ENCODE assay signal across 8 cellular contexts in genomic region chr2:226836548-226836885, GRCh38. TPM values are rescaled to one million over a fixed set of nuclear protein-coding genes. Genes with fewer than 3 reads are reported as not detected.
DNase-seq lines count a peak whose midpoint lies in the region; ATAC-seq and TF ChIP-seq lines count a peak whose summit lies in the region.

No MANE protein-coding gene starts in this region.

- CTCF ChIA-PET in HEK293 (lab: Yijun Ruan, JAX), result no interaction called here

- TF ChIP-seq CTCF in HEK293 (tag by site-specific recombination; IDR thresholded peaks at IDR 0.05), result no peak
- TF ChIP-seq CTCF in fibroblast of pulmonary artery (IDR thresholded peaks at IDR 0.05; ENCODE audit: low read length, missing control alignments), result no peak

- no peaks in the 10 kb centered on the region for H3K27me3 ChIP-seq in SJSA1 (replicated peaks)

- DNase-seq in SJSA1 (ENCODE audit: low read depth in 1 of 2, low spot score in 2 of 2) (no peak), fibroblast of pulmonary artery (ENCODE audit: low read depth) (no peak), skeletal muscle cell (ENCODE audit: low read depth) (no peak), DMS114 treated with DMSO at 0.1 percent for 48 hours (lab: John Stamatoyannopoulos, UW; ENCODE audit: unreplicated experiment) (no peak), NCI-H774 (lab: John Stamatoyannopoulos, UW) (no peak)

- H3K27ac ChIP-seq in HEK293 (ENCODE audit: extremely low read depth, low read depth, low read length) (peak overlapping the region; percentile 73), SJSA1 (peak overlapping the region; percentile 85)

- no peak for ATAC-seq in GM19455 (IDR thresholded peaks at IDR 0.05; ENCODE audit: unreplicated experiment)

- peak overlapping the region; percentile 75 for H3K4me3 ChIP-seq in GM08714 (ENCODE audit: low read length)
- peak overlapping the region; percentile 69 for H3K4me3 ChIP-seq in HEK293 (ENCODE audit: low read depth, low read length)
- peak overlapping the region; percentile 78 for H3K4me3 ChIP-seq in SJSA1
- peak overlapping the region; percentile 72 for H3K4me3 ChIP-seq in fibroblast of pulmonary artery (replicated peaks; ENCODE audit: low read depth, low read length)
- peak overlapping the region; percentile 64 for H3K4me3 ChIP-seq in skeletal muscle cell (ENCODE audit: low read depth, low read length)

- POLR2A ChIA-PET in HEK293 (lab: Yijun Ruan, JAX), result interaction anchor here (1.0 kb wide), 1 partner anchor 26 kb away, joined by 3 read pairs; no protein-coding TSS in a partner anchor

- 0 out of 2 replicates have a peak, but pooled peaks cover 4% of the 10 kb centered on the region for H3K4me1 ChIP-seq in HEK293 (ENCODE audit: control insufficient read depth, insufficient read depth, low read length)
- H3K4me1 ChIP-seq in SJSA1 (replicated peaks), result peaks cover 27% of the 10 kb centered on the region

- H3K9me3 ChIP-seq in HEK293 (ENCODE audit: control insufficient read depth, insufficient read depth, low read depth, low read length) (no peaks in the 10 kb centered on the region), SJSA1 (replicated peaks) (peaks cover 3% of the 10 kb centered on the region; the same call in 1 of the 2 replicates)

- H3K36me3 ChIP-seq in HEK293 (ENCODE audit: control insufficient read depth in 2 of 2, insufficient read depth in 1 of 2, low read length in 2 of 2) (peaks cover 0 to 14% of the 10 kb centered on the region in 2 experiments; a peak in 1 of 3 replicates), SJSA1 (peaks cover 11% of the 10 kb centered on the region)

TF ChIP-seq in HEK293, 187 proteins besides CTCF, POLR2A, EP300 and RAD21:
- TF ChIP-seq ZNF24 (tag by site-specific recombination; IDR thresholded peaks at IDR 0.05) (no peak), ZNF830 (tag by site-specific recombination; IDR thresholded peaks at IDR 0.05; ENCODE audit: low read depth) (no peak), ZBTB10 (tag by site-specific recombination; IDR thresholded peaks at IDR 0.05) (no peak), KLF10 (tag by site-specific recombination; IDR thresholded peaks at IDR 0.05) (no peak), ZNF292 (tag by site-specific recombination; IDR thresholded peaks at IDR 0.05; ENCODE audit: borderline replicate concordance, low read depth) (no peak), ZNF707 (tag by site-specific recombination; IDR thresholded peaks at IDR 0.05) (no peak), BCL11A (tag by site-specific recombination; IDR thresholded peaks at IDR 0.05; ENCODE audit: low read depth) (no peak), ZNF391 (tag by site-specific recombination; IDR thresholded peaks at IDR 0.05; ENCODE audit: borderline replicate concordance, low read depth) (no peak), ZNF350 (tag by site-specific recombination; IDR thresholded peaks at IDR 0.05) (no peak), ZNF473 (tag by site-specific recombination; IDR thresholded peaks at IDR 0.05) (no peak)
- TF ChIP-seq, protein P1, sequence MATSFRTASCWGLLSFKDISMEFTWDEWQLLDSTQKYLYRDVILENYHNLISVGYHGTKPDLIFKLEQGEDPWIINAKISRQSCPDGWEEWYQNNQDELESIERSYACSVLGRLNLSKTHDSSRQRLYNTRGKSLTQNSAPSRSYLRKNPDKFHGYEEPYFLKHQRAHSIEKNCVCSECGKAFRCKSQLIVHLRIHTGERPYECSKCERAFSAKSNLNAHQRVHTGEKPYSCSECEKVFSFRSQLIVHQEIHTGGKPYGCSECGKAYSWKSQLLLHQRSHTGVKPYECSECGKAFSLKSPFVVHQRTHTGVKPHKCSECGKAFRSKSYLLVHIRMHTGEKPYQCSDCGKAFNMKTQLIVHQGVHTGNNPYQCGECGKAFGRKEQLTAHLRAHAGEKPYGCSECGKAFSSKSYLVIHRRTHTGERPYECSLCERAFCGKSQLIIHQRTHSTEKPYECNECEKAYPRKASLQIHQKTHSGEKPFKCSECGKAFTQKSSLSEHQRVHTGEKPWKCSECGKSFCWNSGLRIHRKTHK (tag by site-specific recombination; IDR thresholded peaks at IDR 0.05), result no peak

RNA-seq across cellular contexts. Expression of gene RHBDD1, which starts 0.7 kb away (rescaled TPM):
- total RNA-seq in SJSA1 (2014; rRNA removed; shearing (Covaris generic)), result 10.1 and 22.1 TPM in 2 replicates

RNA-seq across cellular contexts. Expression of gene IRS1, which starts 36.9 kb away (rescaled TPM):
- total RNA-seq in SJSA1 (2014; rRNA removed; shearing (Covaris generic)), result 11.3 and 19.2 TPM in 2 replicates
